1 cellular context compared by ENCODE assay signal in the genomic region with DNA sequence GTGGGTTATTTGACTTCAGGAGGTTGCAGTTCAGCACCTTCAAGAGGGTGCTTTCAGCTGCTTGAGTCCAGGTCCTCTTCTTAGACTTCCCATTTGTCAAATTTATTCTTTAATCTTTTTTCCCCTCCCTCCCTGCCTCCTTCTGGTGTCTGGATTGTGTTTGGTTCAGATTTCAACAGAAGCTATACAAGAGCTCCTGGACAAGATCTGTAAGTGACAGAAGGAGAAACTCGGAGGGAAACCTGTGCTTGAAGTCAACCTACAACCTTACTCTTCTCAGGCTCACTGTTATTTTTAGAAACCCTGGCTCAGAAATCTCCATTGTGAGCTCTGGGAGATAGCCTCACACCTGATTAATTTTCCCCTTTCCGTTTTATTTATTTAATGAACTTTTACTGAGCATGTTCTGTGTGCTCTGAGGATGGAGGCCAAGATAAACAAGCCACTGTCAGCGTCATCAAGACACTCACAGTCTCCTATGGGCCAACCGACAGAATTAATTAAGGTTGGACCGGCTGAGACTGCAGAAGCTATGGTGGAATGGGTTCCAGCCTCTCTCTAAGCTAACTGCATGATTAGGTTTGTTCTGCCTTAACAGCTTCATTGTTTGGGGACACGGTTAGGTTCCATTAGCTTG.
TF ChIP-seq lines count a peak whose summit lies in the region.

No MANE protein-coding gene starts in this region.

TF ChIP-seq in K562, 482 proteins besides CTCF, POLR2A, EP300 and RAD21:
- TF ChIP-seq GTF3C2 (IDR thresholded peaks at IDR 0.05; ENCODE audit: borderline replicate concordance, extremely low read depth, insufficient read length) (no peak), NEUROD1 (IDR thresholded peaks at IDR 0.05; ENCODE audit: borderline replicate concordance, low read depth, low read length, partially characterized antibody) (no peak), ZBTB26 (CRISPR knock-in tag; IDR thresholded peaks at IDR 0.05) (no peak), ZNF717 (CRISPR knock-in tag; IDR thresholded peaks at IDR 0.05) (no peak), ARID4B (CRISPR knock-in tag; IDR thresholded peaks at IDR 0.05) (no peak), CHD1 (IDR thresholded peaks at IDR 0.05; ENCODE audit: low read length) (no peak), KDM1A (IDR thresholded peaks at IDR 0.05) (no peak), NCOA4 (IDR thresholded peaks at IDR 0.05; ENCODE audit: partially characterized antibody) (no peak), POLR2AphosphoS2 (IDR thresholded peaks at IDR 0.05; ENCODE audit: low read length) (no peak), MGA (IDR thresholded peaks at IDR 0.05) (no peak), SMAD2 (IDR thresholded peaks at IDR 0.05; ENCODE audit: low read depth, low read length) (no peak), U2AF2 (optimal IDR thresholded peaks at IDR 0.05; ENCODE audit: low read depth, low read length) (no peak)
- TF ChIP-seq, protein P1, sequence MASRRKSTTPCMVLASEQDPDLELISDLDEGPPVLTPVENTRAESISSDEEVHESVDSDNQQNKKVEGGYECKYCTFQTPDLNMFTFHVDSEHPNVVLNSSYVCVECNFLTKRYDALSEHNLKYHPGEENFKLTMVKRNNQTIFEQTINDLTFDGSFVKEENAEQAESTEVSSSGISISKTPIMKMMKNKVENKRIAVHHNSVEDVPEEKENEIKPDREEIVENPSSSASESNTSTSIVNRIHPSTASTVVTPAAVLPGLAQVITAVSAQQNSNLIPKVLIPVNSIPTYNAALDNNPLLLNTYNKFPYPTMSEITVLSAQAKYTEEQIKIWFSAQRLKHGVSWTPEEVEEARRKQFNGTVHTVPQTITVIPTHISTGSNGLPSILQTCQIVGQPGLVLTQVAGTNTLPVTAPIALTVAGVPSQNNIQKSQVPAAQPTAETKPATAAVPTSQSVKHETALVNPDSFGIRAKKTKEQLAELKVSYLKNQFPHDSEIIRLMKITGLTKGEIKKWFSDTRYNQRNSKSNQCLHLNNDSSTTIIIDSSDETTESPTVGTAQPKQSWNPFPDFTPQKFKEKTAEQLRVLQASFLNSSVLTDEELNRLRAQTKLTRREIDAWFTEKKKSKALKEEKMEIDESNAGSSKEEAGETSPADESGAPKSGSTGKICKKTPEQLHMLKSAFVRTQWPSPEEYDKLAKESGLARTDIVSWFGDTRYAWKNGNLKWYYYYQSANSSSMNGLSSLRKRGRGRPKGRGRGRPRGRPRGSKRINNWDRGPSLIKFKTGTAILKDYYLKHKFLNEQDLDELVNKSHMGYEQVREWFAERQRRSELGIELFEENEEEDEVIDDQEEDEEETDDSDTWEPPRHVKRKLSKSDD (conservative IDR thresholded peaks at IDR 0.05; ENCODE audit: low read length) = no peak
- TF ChIP-seq, protein P2, sequence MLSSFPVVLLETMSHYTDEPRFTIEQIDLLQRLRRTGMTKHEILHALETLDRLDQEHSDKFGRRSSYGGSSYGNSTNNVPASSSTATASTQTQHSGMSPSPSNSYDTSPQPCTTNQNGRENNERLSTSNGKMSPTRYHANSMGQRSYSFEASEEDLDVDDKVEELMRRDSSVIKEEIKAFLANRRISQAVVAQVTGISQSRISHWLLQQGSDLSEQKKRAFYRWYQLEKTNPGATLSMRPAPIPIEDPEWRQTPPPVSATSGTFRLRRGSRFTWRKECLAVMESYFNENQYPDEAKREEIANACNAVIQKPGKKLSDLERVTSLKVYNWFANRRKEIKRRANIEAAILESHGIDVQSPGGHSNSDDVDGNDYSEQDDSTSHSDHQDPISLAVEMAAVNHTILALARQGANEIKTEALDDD (IDR thresholded peaks at IDR 0.05) = no peak
- TF ChIP-seq, protein P3, sequence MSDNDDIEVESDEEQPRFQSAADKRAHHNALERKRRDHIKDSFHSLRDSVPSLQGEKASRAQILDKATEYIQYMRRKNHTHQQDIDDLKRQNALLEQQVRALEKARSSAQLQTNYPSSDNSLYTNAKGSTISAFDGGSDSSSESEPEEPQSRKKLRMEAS (CRISPR knock-in tag; IDR thresholded peaks at IDR 0.05) = no peak
- TF ChIP-seq, protein P4, sequence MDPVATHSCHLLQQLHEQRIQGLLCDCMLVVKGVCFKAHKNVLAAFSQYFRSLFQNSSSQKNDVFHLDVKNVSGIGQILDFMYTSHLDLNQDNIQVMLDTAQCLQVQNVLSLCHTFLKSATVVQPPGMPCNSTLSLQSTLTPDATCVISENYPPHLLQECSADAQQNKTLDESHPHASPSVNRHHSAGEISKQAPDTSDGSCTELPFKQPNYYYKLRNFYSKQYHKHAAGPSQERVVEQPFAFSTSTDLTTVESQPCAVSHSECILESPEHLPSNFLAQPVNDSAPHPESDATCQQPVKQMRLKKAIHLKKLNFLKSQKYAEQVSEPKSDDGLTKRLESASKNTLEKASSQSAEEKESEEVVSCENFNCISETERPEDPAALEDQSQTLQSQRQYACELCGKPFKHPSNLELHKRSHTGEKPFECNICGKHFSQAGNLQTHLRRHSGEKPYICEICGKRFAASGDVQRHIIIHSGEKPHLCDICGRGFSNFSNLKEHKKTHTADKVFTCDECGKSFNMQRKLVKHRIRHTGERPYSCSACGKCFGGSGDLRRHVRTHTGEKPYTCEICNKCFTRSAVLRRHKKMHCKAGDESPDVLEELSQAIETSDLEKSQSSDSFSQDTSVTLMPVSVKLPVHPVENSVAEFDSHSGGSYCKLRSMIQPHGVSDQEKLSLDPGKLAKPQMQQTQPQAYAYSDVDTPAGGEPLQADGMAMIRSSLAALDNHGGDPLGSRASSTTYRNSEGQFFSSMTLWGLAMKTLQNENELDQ (CRISPR knock-in tag; IDR thresholded peaks at IDR 0.05; ENCODE audit: borderline replicate concordance) = no peak
TF ChIP-seq in K562: peak in this region for 0.
